11 cellular contexts compared by ENCODE assay signal in the genomic region with DNA sequence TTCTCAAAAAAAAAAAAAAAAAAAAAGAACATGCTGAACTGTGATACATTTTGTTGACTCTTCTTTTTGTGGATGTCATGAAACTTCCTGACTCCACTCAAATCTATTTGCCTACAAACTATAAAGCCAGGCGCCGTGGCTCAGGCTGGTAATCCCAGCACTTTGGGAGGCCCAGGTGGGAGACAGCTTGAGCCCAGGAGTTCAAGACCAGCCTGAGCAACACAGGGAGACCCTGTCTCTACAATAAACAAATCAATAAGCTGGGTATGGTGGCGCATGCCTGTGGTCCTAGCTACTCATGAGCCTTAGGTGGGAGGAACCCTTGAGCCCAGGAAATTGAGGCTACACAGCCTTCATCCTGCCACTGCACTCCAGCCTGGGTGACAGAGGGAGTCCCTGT. TPM values are rescaled to one million over a fixed set of nuclear protein-coding genes. Genes with fewer than 3 reads are reported as not detected.
DNase-seq lines count a peak whose midpoint lies in the region; ATAC-seq and TF ChIP-seq lines count a peak whose summit lies in the region.
"Had no signal": no experiment of that assay in that cellular context is flagged by ENCODE, and none has a peak within 500 bp of the region (broad histone marks: within the 10 kb centered on the region; RNA-seq: fewer than 3 reads in every experiment).

No MANE protein-coding gene starts in this region.

- H3K36me3 Mint-ChIP-seq in Calu3 (ENCODE audit: insufficient read depth, unreplicated experiment): peaks cover 91% of the 10 kb centered on the region
- peaks cover 36% of the 10 kb centered on the region for H3K36me3 Mint-ChIP-seq in activated T-helper 2 cell treated with anti-CD3 and anti-CD28 coated beads, Interferon-gamma antibody, Interleukin-2, Interleukin-4, amounts not matched to agents 10 μg/mL and 5 μg/mL and 100 μg/mL, durations not matched to agents 14 hours and 24 hours and 36 hours (ENCODE audit: low read depth)
- H3K36me3 Mint-ChIP-seq in stimulated activated memory B cell treated with anti-CD40 and anti-IgM and Interleukin-4, amounts not matched to agents 10 μg/mL and 1 μg/mL and 100 μg/mL, for 72 hours: peaks cover 17% of the 10 kb centered on the region

- H3K9me3 ChIP-seq in BLaER1: no peaks in the 10 kb centered on the region
- H3K9me3 ChIP-seq: left ventricle myocardium inferior had no signal

- CTCF ChIA-PET in Calu3 (lab: Charles Lee): interaction anchor here (0.7 kb wide), 1 partner anchor 53 kb away, joined by 7 read pairs; no protein-coding TSS in a partner anchor

- ATAC-seq in stimulated activated memory B cell treated with anti-CD40 and anti-IgM and Interleukin-4, amounts not matched to agents 10 μg/mL and 1 μg/mL and 100 μg/mL, for 72 hours: no peak
- ATAC-seq: esophagus mucosa had no signal

- TF ChIP-seq CTCF in Calu3 (IDR thresholded peaks at IDR 0.05; ENCODE audit: unreplicated experiment): no peak

- H3K9ac ChIP-seq in BLaER1: no peak overlapping the region

- H3K4me1 ChIP-seq in BLaER1: peaks cover 36% of the 10 kb centered on the region

- H3K4me3 ChIP-seq in BLaER1: no peak overlapping the region

- TSS peak; percentile 29 for BruUV-seq in Calu3 (replicated peaks; lab: Mats Ljungman, UMichigan)

- H3K4me2 ChIP-seq in BLaER1: peak overlapping the region; percentile 82

- H3K27me3 Mint-ChIP-seq in Calu3 (ENCODE audit: unreplicated experiment): no peaks in the 10 kb centered on the region
- no peaks in the 10 kb centered on the region for H3K27me3 Mint-ChIP-seq in activated T-helper 2 cell treated with anti-CD3 and anti-CD28 coated beads, Interferon-gamma antibody, Interleukin-2, Interleukin-4, amounts not matched to agents 10 μg/mL and 5 μg/mL and 100 μg/mL, durations not matched to agents 14 hours and 24 hours and 36 hours (ENCODE audit: low read depth)
- no peaks in the 10 kb centered on the region for H3K27me3 Mint-ChIP-seq in stimulated activated memory B cell treated with anti-CD40 and anti-IgM and Interleukin-4, amounts not matched to agents 10 μg/mL and 1 μg/mL and 100 μg/mL, for 72 hours

- no peaks in the 10 kb centered on the region for H3K9me3 Mint-ChIP-seq in Calu3 (ENCODE audit: low read depth, unreplicated experiment)
- H3K9me3 Mint-ChIP-seq in activated T-helper 2 cell treated with anti-CD3 and anti-CD28 coated beads, Interferon-gamma antibody, Interleukin-2, Interleukin-4, amounts not matched to agents 10 μg/mL and 5 μg/mL and 100 μg/mL, durations not matched to agents 14 hours and 24 hours and 36 hours: no peaks in the 10 kb centered on the region
- no peaks in the 10 kb centered on the region for H3K9me3 Mint-ChIP-seq in stimulated activated memory B cell treated with anti-CD40 and anti-IgM and Interleukin-4, amounts not matched to agents 10 μg/mL and 1 μg/mL and 100 μg/mL, for 72 hours

- H3K4me1 Mint-ChIP-seq in Calu3 (ENCODE audit: low read depth, unreplicated experiment): peaks cover 10% of the 10 kb centered on the region
- peaks cover 9% of the 10 kb centered on the region for H3K4me1 Mint-ChIP-seq in activated T-helper 2 cell treated with anti-CD3 and anti-CD28 coated beads, Interferon-gamma antibody, Interleukin-2, Interleukin-4, amounts not matched to agents 10 μg/mL and 5 μg/mL and 100 μg/mL, durations not matched to agents 14 hours and 24 hours and 36 hours (ENCODE audit: low read depth)
- H3K4me1 Mint-ChIP-seq in stimulated activated memory B cell treated with anti-CD40 and anti-IgM and Interleukin-4, amounts not matched to agents 10 μg/mL and 1 μg/mL and 100 μg/mL, for 72 hours: peaks cover 28% of the 10 kb centered on the region

- DNase-seq in Calu3: no peak
- DNase-seq in activated T-helper 2 cell treated with anti-CD3 and anti-CD28 coated beads, Interferon-gamma antibody, Interleukin-2, Interleukin-4, amounts not matched to agents 10 μg/mL and 5 μg/mL and 100 μg/mL, durations not matched to agents 14 hours and 24 hours and 36 hours (ENCODE audit: low spot score): no peak
- no peak for DNase-seq in NK-92 (lab: John Stamatoyannopoulos, UW; ENCODE audit: unreplicated experiment)
- DNase-seq in NCI-H187 treated with DMSO at 0.1 percent for 48 hours (lab: John Stamatoyannopoulos, UW): no peak
- DNase-seq: activated CD4-positive, alpha-beta T cell treated with anti-CD3 and anti-CD28 coated beads, Interleukin-2, amount 50 U/mL, for 1 hour; HCEC 1CT; hypothalamus; left ventricle myocardium inferior had no signal

- intact Hi-C loops in Calu3 (cut with micrococcal nuclease; ENCODE audit: unreplicated experiment): no loop called here
- intact Hi-C loops in activated T-helper 2 cell treated with anti-CD3 and anti-CD28 coated beads, Interferon-gamma antibody, Interleukin-2, Interleukin-4, amounts not matched to agents 10 μg/mL and 5 μg/mL and 100 μg/mL, durations not matched to agents 14 hours and 24 hours and 36 hours (cut with micrococcal nuclease): loop anchor here (10.0 kb wide), 1 partner anchor 52 kb away; a partner anchor contains a TSS

- H3K27ac ChIP-seq in BLaER1: 0 out of 2 replicates have a peak overlapping the region, but pooled peaks have one; percentile 56

- H3K27ac Mint-ChIP-seq in Calu3 (ENCODE audit: unreplicated experiment): no peak overlapping the region
- H3K27ac Mint-ChIP-seq in activated T-helper 2 cell treated with anti-CD3 and anti-CD28 coated beads, Interferon-gamma antibody, Interleukin-2, Interleukin-4, amounts not matched to agents 10 μg/mL and 5 μg/mL and 100 μg/mL, durations not matched to agents 14 hours and 24 hours and 36 hours: no peak overlapping the region
- no peak overlapping the region for H3K27ac Mint-ChIP-seq in stimulated activated memory B cell treated with anti-CD40 and anti-IgM and Interleukin-4, amounts not matched to agents 10 μg/mL and 1 μg/mL and 100 μg/mL, for 72 hours

- H3K4me3 Mint-ChIP-seq in Calu3 (ENCODE audit: low read depth, unreplicated experiment): no peak overlapping the region
- H3K4me3 Mint-ChIP-seq in activated T-helper 2 cell treated with anti-CD3 and anti-CD28 coated beads, Interferon-gamma antibody, Interleukin-2, Interleukin-4, amounts not matched to agents 10 μg/mL and 5 μg/mL and 100 μg/mL, durations not matched to agents 14 hours and 24 hours and 36 hours (ENCODE audit: low read depth): peak overlapping the region; percentile 2
- no peak overlapping the region for H3K4me3 Mint-ChIP-seq in stimulated activated memory B cell treated with anti-CD40 and anti-IgM and Interleukin-4, amounts not matched to agents 10 μg/mL and 1 μg/mL and 100 μg/mL, for 72 hours

- no peaks in the 10 kb centered on the region for H3K27me3 ChIP-seq in BLaER1

- peaks cover 63% of the 10 kb centered on the region for H4K20me1 ChIP-seq in BLaER1

- H3K36me3 ChIP-seq in BLaER1: peaks cover 59% of the 10 kb centered on the region

RNA-seq across cellular contexts. Expression of a gene that starts 1.5 kb away (rescaled TPM):
- 56.6 and 58.2 TPM in 2 replicates for total RNA-seq in Calu3 (2022)
- total RNA-seq in activated T-helper 2 cell treated with anti-CD3 and anti-CD28 coated beads, Interferon-gamma antibody, Interleukin-2, Interleukin-4, amounts not matched to agents 10 μg/mL and 5 μg/mL and 100 μg/mL, durations not matched to agents 14 hours and 24 hours and 36 hours: 72.7 and 86.6 TPM in 2 replicates

RNA-seq across cellular contexts. Expression of a gene that starts 21.3 kb away (rescaled TPM):
- 479 and 546 TPM in 2 replicates for total RNA-seq in Calu3 (2022)
- total RNA-seq in activated T-helper 2 cell treated with anti-CD3 and anti-CD28 coated beads, Interferon-gamma antibody, Interleukin-2, Interleukin-4, amounts not matched to agents 10 μg/mL and 5 μg/mL and 100 μg/mL, durations not matched to agents 14 hours and 24 hours and 36 hours: 282 and 290 TPM in 2 replicates

RNA-seq across cellular contexts. Expression of a gene that starts 23.2 kb away (rescaled TPM):
- total RNA-seq in Calu3 (2022): 18.6 and 19.8 TPM in 2 replicates
- 9.9 and 10.1 TPM in 2 replicates for total RNA-seq in activated T-helper 2 cell treated with anti-CD3 and anti-CD28 coated beads, Interferon-gamma antibody, Interleukin-2, Interleukin-4, amounts not matched to agents 10 μg/mL and 5 μg/mL and 100 μg/mL, durations not matched to agents 14 hours and 24 hours and 36 hours

RNA-seq across cellular contexts. Expression of a gene that starts 45.2 kb away (rescaled TPM):
- 124 and 187 TPM in 2 replicates for total RNA-seq in Calu3 (2022)
- total RNA-seq in activated T-helper 2 cell treated with anti-CD3 and anti-CD28 coated beads, Interferon-gamma antibody, Interleukin-2, Interleukin-4, amounts not matched to agents 10 μg/mL and 5 μg/mL and 100 μg/mL, durations not matched to agents 14 hours and 24 hours and 36 hours: 11.6 and 11.8 TPM in 2 replicates

RNA-seq across cellular contexts. Expression of a gene that starts 49.8 kb away (rescaled TPM):
- 401 and 429 TPM in 2 replicates for total RNA-seq in Calu3 (2022)
- 653 and 679 TPM in 2 replicates for total RNA-seq in activated T-helper 2 cell treated with anti-CD3 and anti-CD28 coated beads, Interferon-gamma antibody, Interleukin-2, Interleukin-4, amounts not matched to agents 10 μg/mL and 5 μg/mL and 100 μg/mL, durations not matched to agents 14 hours and 24 hours and 36 hours
